ENCODE assay signal across 20 cellular contexts in genomic region chr10:70188768-70189167, GRCh38. TPM values are rescaled to one million over a fixed set of nuclear protein-coding genes. Genes with fewer than 3 reads are reported as not detected.
DNase-seq lines count a peak whose midpoint lies in the region; ATAC-seq and TF ChIP-seq lines count a peak whose summit lies in the region.
"Had no signal": no experiment of that assay in that cellular context is flagged by ENCODE, and none has a peak within 500 bp of the region (broad histone marks: within the 10 kb centered on the region; RNA-seq: fewer than 3 reads in every experiment).

No MANE protein-coding gene starts in this region.

- no peaks in the 10 kb centered on the region for H3K36me3 ChIP-seq in IMR-90 (ENCODE audit: control insufficient read depth, insufficient read depth, low read length)
- H3K36me3 ChIP-seq: BLaER1 had no signal

- H4K91ac ChIP-seq in IMR-90 (ENCODE audit: insufficient read depth, low read depth, low read length): 0 out of 2 replicates have a peak overlapping the region, but pooled peaks have one; percentile 19

- H3K4me3 Mint-ChIP-seq in natural killer cell treated with Interleukin-12 subunit alpha and Interleukin-12 subunit beta and Interleukin-15 and Interleukin-18, amount 100 ng/mL, for 72 hours: no peak overlapping the region
- H3K4me3 Mint-ChIP-seq: B cell; CD14-positive monocyte; CD4-positive, alpha-beta T cell; CD8-positive, alpha-beta memory T cell; GM23338; H9 had no signal

- H3K9ac ChIP-seq in IMR-90 (ENCODE audit: low read depth, low read length): no peak overlapping the region
- H3K9ac ChIP-seq: BLaER1 had no signal

- no peak overlapping the region for H2BK20ac ChIP-seq in IMR-90 (ENCODE audit: low read depth, low read length)

- H3K18ac ChIP-seq in IMR-90 (ENCODE audit: low read depth, low read length): no peak overlapping the region

- H2AK9ac ChIP-seq in IMR-90 (replicated peaks; ENCODE audit: low read depth, low read length, poor library complexity): no peak overlapping the region

- H4K5ac ChIP-seq in IMR-90 (ENCODE audit: low read depth, low read length): no peak overlapping the region

- in situ Hi-C loops in IMR-90 (cut with MboI; ENCODE audit: low sequenced_read_pairs): no loop called here

- DNase-seq in NOMO-1 treated with DMSO at 0.1 percent for 48 hours (lab: John Stamatoyannopoulos, UW; ENCODE audit: unreplicated experiment) (peak; percentile 21), NOMO-1 treated with dmso at 0.1 percent for 144 hours (lab: John Stamatoyannopoulos, UW; ENCODE audit: unreplicated experiment) (no peak), IMR-90 (no peak), SK-N-DZ (ENCODE audit: low spot score) (no peak), activated T-cell treated with anti-CD3 and anti-CD28 coated beads for 4 hours (no peak)
- DNase-seq in natural killer cell treated with Interleukin-12 subunit alpha and Interleukin-12 subunit beta and Interleukin-15 and Interleukin-18, amount 100 ng/mL, for 72 hours (ENCODE audit: low spot score): no peak
- no peak for DNase-seq in activated naive CD4-positive, alpha-beta T cell (lab: John Stamatoyannopoulos, UW)
- DNase-seq: CD4-positive, alpha-beta T cell; CD8-positive, alpha-beta memory T cell; DMS 273 treated with DMSO at 0.1 percent for 48 hours; DMS53; DMS79 treated with DMSO at 0.1 percent for 48 hours; GF-D8; H9 had no signal

- H2AFZ ChIP-seq in IMR-90 (replicated peaks; ENCODE audit: low read length, poor library complexity): no peak overlapping the region
- H2AFZ ChIP-seq: GM23338 had no signal

- no peak overlapping the region for H3K4ac ChIP-seq in IMR-90 (ENCODE audit: low read depth, low read length)

- CTCF ChIA-PET in IMR-90 (lab: Yijun Ruan, JAX): no interaction called here

- no peaks in the 10 kb centered on the region for H3K36me3 Mint-ChIP-seq in natural killer cell treated with Interleukin-12 subunit alpha and Interleukin-12 subunit beta and Interleukin-15 and Interleukin-18, amount 100 ng/mL, for 72 hours
- H3K36me3 Mint-ChIP-seq: CD14-positive monocyte; CD8-positive, alpha-beta memory T cell had no signal

- intact Hi-C loops in IMR-90 (cut with micrococcal nuclease): no loop called here

- no TSS peak for BruUV-seq in IMR-90 (replicated peaks; lab: Mats Ljungman, UMichigan)

- no peak overlapping the region for H3K4me3 ChIP-seq in IMR-90 (ENCODE audit: insufficient read depth, low read depth, low read length)
- H3K4me3 ChIP-seq: BLaER1, GM23338 had no signal

- WGBS in IMR-90 (ENCODE audit: extremely low coverage in 2 of 2, insufficient read length in 1 of 2), 2 experiments: no CpG with 5 or more reads among the region's 1 CpG

- H4K8ac ChIP-seq in IMR-90 (ENCODE audit: low read depth in 2 of 2, low read length in 2 of 2): no peak overlapping the region

- no peak overlapping the region for H2BK120ac ChIP-seq in IMR-90 (ENCODE audit: low read depth, low read length)

- H3K9me1 ChIP-seq in IMR-90 (ENCODE audit: insufficient read depth, low read length): peaks cover 18% of the 10 kb centered on the region

- H3K9me3 ChIP-seq in IMR-90 (ENCODE audit: control insufficient read depth, insufficient read depth, low read length): no peaks in the 10 kb centered on the region
- H3K9me3 ChIP-seq: BLaER1 had no signal

- no peak overlapping the region for H3K56ac ChIP-seq in IMR-90 (ENCODE audit: extremely low read depth, insufficient read depth, low read length)

- H3K27ac ChIP-seq in IMR-90 (ENCODE audit: insufficient read depth, low read length): no peak overlapping the region
- H3K27ac ChIP-seq: 22Rv1, BLaER1 had no signal

- peaks cover 9% of the 10 kb centered on the region in 2 donors for H3K27me3 Mint-ChIP-seq in natural killer cell treated with Interleukin-12 subunit alpha and Interleukin-12 subunit beta and Interleukin-15 and Interleukin-18, amount 100 ng/mL, for 72 hours
- H3K27me3 Mint-ChIP-seq: CD4-positive, alpha-beta T cell; CD8-positive, alpha-beta memory T cell had no signal

- H3K23ac ChIP-seq in IMR-90 (ENCODE audit: low read depth, low read length): no peak overlapping the region

- H3K79me1 ChIP-seq in IMR-90 (ENCODE audit: low read depth in 1 of 2, low read length in 2 of 2): peaks cover 0 to 12% of the 10 kb centered on the region in 2 experiments; a peak in 2 of 4 replicates

- no peak overlapping the region for H3K27ac Mint-ChIP-seq in natural killer cell treated with Interleukin-12 subunit alpha and Interleukin-12 subunit beta and Interleukin-15 and Interleukin-18, amount 100 ng/mL, for 72 hours
- H3K27ac Mint-ChIP-seq: B cell; CD4-positive, alpha-beta T cell; CD8-positive, alpha-beta memory T cell; GM23338 had no signal

- peaks cover 0 to 8% of the 10 kb centered on the region in 2 donors for H3K4me1 Mint-ChIP-seq in natural killer cell treated with Interleukin-12 subunit alpha and Interleukin-12 subunit beta and Interleukin-15 and Interleukin-18, amount 100 ng/mL, for 72 hours (ENCODE audit: low read depth in 2 of 2)
- H3K4me1 Mint-ChIP-seq: B cell; CD8-positive, alpha-beta memory T cell; H9 had no signal

- no peak overlapping the region for H2BK15ac ChIP-seq in IMR-90 (ENCODE audit: low read depth, low read length)

- ATAC-seq in IMR-90 (ENCODE audit: low read depth): no peak
- ATAC-seq in natural killer cell treated with Interleukin-12 subunit alpha and Interleukin-12 subunit beta and Interleukin-15 and Interleukin-18, amount 100 ng/mL, for 72 hours: peak; percentile 62 to 73
- ATAC-seq: GM23338, HCT116 had no signal

- POLR2A ChIA-PET in IMR-90 (lab: Charles Lee; ENCODE audit: unreplicated experiment): no interaction called here

- TF ChIP-seq POLR2A in IMR-90 (IDR thresholded peaks at IDR 0.05; ENCODE audit: low read depth, low read length): no peak

- dilution Hi-C loops in IMR-90 (cut with HindIII; ENCODE audit: low sequenced_read_pairs, unreplicated experiment): no loop called here

- no peak overlapping the region for H3K4me2 ChIP-seq in IMR-90 (ENCODE audit: low read depth, low read length)
- H3K4me2 ChIP-seq: BLaER1, GM23338 had no signal

- H3K27me3 ChIP-seq in IMR-90 (ENCODE audit: control insufficient read depth, insufficient read depth, low read length): peaks cover 3% of the 10 kb centered on the region; the same call in 1 of the 2 replicates
- H3K27me3 ChIP-seq: BLaER1 had no signal

- H2AK5ac ChIP-seq in IMR-90 (ENCODE audit: low read depth, low read length): no peak overlapping the region

- TF ChIP-seq CTCF in IMR-90 (conservative IDR thresholded peaks at IDR 0.05; ENCODE audit: low read depth, low read length): no peak

- no peak overlapping the region for H2BK5ac ChIP-seq in IMR-90 (ENCODE audit: low read depth, low read length, poor library complexity, severe bottlenecking)

- H3K4me1 ChIP-seq in IMR-90 (ENCODE audit: control insufficient read depth, insufficient read depth, low read length): peaks cover 31% of the 10 kb centered on the region

- no peak for TF ChIP-seq RAD21 in IMR-90 (IDR thresholded peaks at IDR 0.05; ENCODE audit: low read length)

- no peaks in the 10 kb centered on the region for H3K9me3 Mint-ChIP-seq in natural killer cell treated with Interleukin-12 subunit alpha and Interleukin-12 subunit beta and Interleukin-15 and Interleukin-18, amount 100 ng/mL, for 72 hours
- H3K9me3 Mint-ChIP-seq: CD14-positive monocyte; CD4-positive, alpha-beta T cell; CD8-positive, alpha-beta memory T cell; GM23338; H9 had no signal

- H3K14ac ChIP-seq in IMR-90 (replicated peaks; ENCODE audit: low read depth, low read length): no peak overlapping the region

- H4K20me1 ChIP-seq in IMR-90 (ENCODE audit: insufficient read depth, low read length): no peaks in the 10 kb centered on the region
- H4K20me1 ChIP-seq: BLaER1 had no signal

TF ChIP-seq in IMR-90, 13 proteins besides CTCF, POLR2A, EP300 and RAD21 (continues in another document):
- no peak for TF ChIP-seq CEBPB (IDR thresholded peaks at IDR 0.05; ENCODE audit: low read depth, low read length)
- TF ChIP-seq BHLHE40 (IDR thresholded peaks at IDR 0.05; ENCODE audit: low read depth, low read length): no peak
- TF ChIP-seq NFE2L2 (IDR thresholded peaks at IDR 0.05; ENCODE audit: low read depth, low read length): no peak
- no peak for TF ChIP-seq MAZ (IDR thresholded peaks at IDR 0.05; ENCODE audit: borderline replicate concordance, low read depth, low read length)

RNA-seq across cellular contexts. Expression of gene SAR1A, which starts 18.5 kb away (rescaled TPM):
- total RNA-seq in IMR-90 (2012; rRNA removed): 161 and 272 TPM in 2 replicates
- polyA plus RNA-seq in IMR-90 (2012; rRNA removed): 45.8 and 56.9 TPM in 2 replicates
- 11.8 and 25.4 TPM in 2 replicates for polyA plus RNA-seq in IMR-90 (2012; cell fraction: cytosol; rRNA removed)
- polyA plus RNA-seq in IMR-90 (2012; cell fraction: nucleus; rRNA removed; ENCODE audit: low replicate concordance): 11.6 and 90.2 TPM in 2 replicates
- 100 to 1,000 TPM; 103 to 131 TPM for total RNA-seq in natural killer cell treated with Interleukin-12 subunit alpha and Interleukin-12 subunit beta and Interleukin-15 and Interleukin-18, amount 100 ng/mL, for 72 hours
- polyA plus RNA-seq in SK-N-DZ (2014; cell fraction: cytosol; rRNA removed): 63.0 and 63.8 TPM in 2 replicates
- polyA plus RNA-seq in SK-N-DZ (2014; cell fraction: nucleus; rRNA removed): 30.9 and 40.5 TPM in 2 replicates

RNA-seq across cellular contexts. Expression of gene TYSND1, which starts 42.3 kb away (rescaled TPM):
- total RNA-seq in IMR-90 (2012; rRNA removed): 2.8 and 2.9 TPM in 2 replicates
- 4.1 and 4.6 TPM in 2 replicates for polyA plus RNA-seq in IMR-90 (2012; rRNA removed)
- polyA plus RNA-seq in IMR-90 (2012; cell fraction: cytosol; rRNA removed): 4.0 and 5.5 TPM in 2 replicates
- polyA plus RNA-seq in IMR-90 (2012; cell fraction: nucleus; rRNA removed; ENCODE audit: low replicate concordance): 12.4 and 20.6 TPM in 2 replicates
- 10 to 100 TPM in 1 of 2 donors, 1 to 10 TPM in 1; 8.0 to 13.3 TPM for total RNA-seq in natural killer cell treated with Interleukin-12 subunit alpha and Interleukin-12 subunit beta and Interleukin-15 and Interleukin-18, amount 100 ng/mL, for 72 hours
- polyA plus RNA-seq in SK-N-DZ (2014; cell fraction: cytosol; rRNA removed): 17.5 and 20.9 TPM in 2 replicates
- polyA plus RNA-seq in SK-N-DZ (2014; cell fraction: nucleus; rRNA removed): 27.6 and 39.4 TPM in 2 replicates

RNA-seq across cellular contexts. Expression of gene PPA1, which starts 44.5 kb away (rescaled TPM):
- 102 and 211 TPM in 2 replicates for total RNA-seq in IMR-90 (2012; rRNA removed)
- 69.4 and 78.6 TPM in 2 replicates for polyA plus RNA-seq in IMR-90 (2012; rRNA removed)
- polyA plus RNA-seq in IMR-90 (2012; cell fraction: cytosol; rRNA removed): 32.2 and 54.5 TPM in 2 replicates
- polyA plus RNA-seq in IMR-90 (2012; cell fraction: nucleus; rRNA removed; ENCODE audit: low replicate concordance): 15.3 and 36.3 TPM in 2 replicates
- total RNA-seq in natural killer cell treated with Interleukin-12 subunit alpha and Interleukin-12 subunit beta and Interleukin-15 and Interleukin-18, amount 100 ng/mL, for 72 hours: 100 to 1,000 TPM; 263 to 285 TPM
- polyA plus RNA-seq in SK-N-DZ (2014; cell fraction: cytosol; rRNA removed): 317 and 367 TPM in 2 replicates
- 160 and 184 TPM in 2 replicates for polyA plus RNA-seq in SK-N-DZ (2014; cell fraction: nucleus; rRNA removed)

RNA-seq across cellular contexts. Expression of gene AIFM2, which starts 56.1 kb away (rescaled TPM):
- total RNA-seq in IMR-90 (2012; rRNA removed): 1.7 and 2.0 TPM in 2 replicates
- 4.5 and 4.6 TPM in 2 replicates for polyA plus RNA-seq in IMR-90 (2012; rRNA removed)
- polyA plus RNA-seq in IMR-90 (2012; cell fraction: cytosol; rRNA removed): 3.6 and 5.9 TPM in 2 replicates
- 6.3 and 6.9 TPM in 2 replicates for polyA plus RNA-seq in IMR-90 (2012; cell fraction: nucleus; rRNA removed; ENCODE audit: low replicate concordance)
- 10 to 100 TPM; 13.0 to 19.9 TPM for total RNA-seq in natural killer cell treated with Interleukin-12 subunit alpha and Interleukin-12 subunit beta and Interleukin-15 and Interleukin-18, amount 100 ng/mL, for 72 hours
- polyA plus RNA-seq in SK-N-DZ (2014; cell fraction: cytosol; rRNA removed): 0.91 and 1.8 TPM in 2 replicates
- 2.1 and 2.2 TPM in 2 replicates for polyA plus RNA-seq in SK-N-DZ (2014; cell fraction: nucleus; rRNA removed)
